In genomic region chr7:72412121-72412618, GRCh38 we compare ENCODE assay signal across 2 cellular contexts.
TF ChIP-seq lines count a peak whose summit lies in the region.

TSS of gene CALN1 (minus strand) at chr7:72412338.

TF ChIP-seq in A549, 52 proteins besides CTCF, POLR2A, EP300 and RAD21:
- peak; percentile 73 for TF ChIP-seq MAFK (IDR thresholded peaks at IDR 0.05; ENCODE audit: partially characterized antibody)

TF ChIP-seq in K562, 482 proteins besides CTCF, POLR2A, EP300 and RAD21:
- TF ChIP-seq MAFK (IDR thresholded peaks at IDR 0.05; ENCODE audit: low read length), result peak; percentile 75
- peak; percentile 56 for TF ChIP-seq POLR2B (IDR thresholded peaks at IDR 0.05; ENCODE audit: low read depth, partially characterized antibody)
- TF ChIP-seq POLR2H (tag; IDR thresholded peaks at IDR 0.05; ENCODE audit: low read depth), result peak; percentile 70
- peak; percentile 48; the same call in 1 of the 2 replicates for TF ChIP-seq CC2D1A (IDR thresholded peaks at IDR 0.05)
- TF ChIP-seq RBM25 (IDR thresholded peaks at IDR 0.05; ENCODE audit: low read depth, low read length, severe bottlenecking), result peak; percentile 56
- peak; percentile 88 for TF ChIP-seq KDM5B (IDR thresholded peaks at IDR 0.05; ENCODE audit: insufficient replicate concordance, low read depth, low read length)
- TF ChIP-seq YY1 (IDR thresholded peaks at IDR 0.05; ENCODE audit: borderline replicate concordance in 1 of 3, control insufficient read depth in 1 of 3, extremely low read depth in 1 of 3, insufficient read depth in 3 of 3, insufficient read length in 1 of 3, insufficient replicate concordance in 2 of 3, low read depth in 1 of 3, low read length in 2 of 3), result peak in 2 of 3 experiments; percentile 47 to 72
- TF ChIP-seq NFYB (IDR thresholded peaks at IDR 0.05; ENCODE audit: extremely low read depth, insufficient read length), result peak; percentile 81
- TF ChIP-seq FOS (IDR thresholded peaks at IDR 0.05; ENCODE audit: extremely low read depth, insufficient read length), result peak; percentile 37
- TF ChIP-seq MAFF (IDR thresholded peaks at IDR 0.05; ENCODE audit: low read length), result peak; percentile 68
- peak; percentile 71 for TF ChIP-seq SUPT5H (IDR thresholded peaks at IDR 0.05)
- TF ChIP-seq MAFG (tag; conservative IDR thresholded peaks at IDR 0.05), result peak; percentile 80
- TF ChIP-seq MTA3 (IDR thresholded peaks at IDR 0.05; ENCODE audit: borderline replicate concordance), result peak; percentile 79; the same call in 1 of the 2 replicates
- TF ChIP-seq TAF1 (IDR thresholded peaks at IDR 0.05; ENCODE audit: control insufficient read depth, extremely low read depth, insufficient read depth, low read length, severe bottlenecking), result peak; percentile 47
- TF ChIP-seq RBFOX2 (IDR thresholded peaks at IDR 0.05; ENCODE audit: low read depth, low read length), result peak; percentile 73
- peak; percentile 31; the same call in 1 of the 2 replicates for TF ChIP-seq PML (IDR thresholded peaks at IDR 0.05; ENCODE audit: low read length)
- 0 out of 2 replicates have a peak, but pooled peaks have one; percentile 20 for TF ChIP-seq MBD2 (IDR thresholded peaks at IDR 0.05; ENCODE audit: borderline replicate concordance, low read depth)
- TF ChIP-seq TBP (optimal IDR thresholded peaks at IDR 0.05; ENCODE audit: low read depth, low read length), result peak; percentile 79
- peak; percentile 73 for TF ChIP-seq POLR2G (IDR thresholded peaks at IDR 0.05; ENCODE audit: low read depth, low read length)
- peak; percentile 98 for TF ChIP-seq ZNF316 (IDR thresholded peaks at IDR 0.05)
- TF ChIP-seq POLR2AphosphoS5 (IDR thresholded peaks at IDR 0.05; ENCODE audit: control insufficient read depth, insufficient read depth, low read depth, low read length), result peak; percentile 61; the same call in 1 of the 2 replicates
- peak; percentile 54 for TF ChIP-seq TAF9B (IDR thresholded peaks at IDR 0.05; ENCODE audit: partially characterized antibody)
- peak; percentile 96 for TF ChIP-seq C11orf30 (IDR thresholded peaks at IDR 0.05; ENCODE audit: low read depth)
- TF ChIP-seq, protein P1, sequence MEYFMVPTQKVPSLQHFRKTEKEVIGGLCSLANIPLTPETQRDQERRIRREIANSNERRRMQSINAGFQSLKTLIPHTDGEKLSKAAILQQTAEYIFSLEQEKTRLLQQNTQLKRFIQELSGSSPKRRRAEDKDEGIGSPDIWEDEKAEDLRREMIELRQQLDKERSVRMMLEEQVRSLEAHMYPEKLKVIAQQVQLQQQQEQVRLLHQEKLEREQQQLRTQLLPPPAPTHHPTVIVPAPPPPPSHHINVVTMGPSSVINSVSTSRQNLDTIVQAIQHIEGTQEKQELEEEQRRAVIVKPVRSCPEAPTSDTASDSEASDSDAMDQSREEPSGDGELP (CRISPR knock-in tag; IDR thresholded peaks at IDR 0.05; ENCODE audit: borderline replicate concordance), result peak; percentile 25; the same call in 1 of the 2 replicates
- TF ChIP-seq PHF8 (IDR thresholded peaks at IDR 0.05; ENCODE audit: borderline replicate concordance, low read length), result peak; percentile 55; the same call in 1 of the 2 replicates
- TF ChIP-seq ASH1L (IDR thresholded peaks at IDR 0.05; ENCODE audit: borderline replicate concordance, low read depth, partially characterized antibody), result peak; percentile 75
- TF ChIP-seq NFATC3 (IDR thresholded peaks at IDR 0.05), result peak; percentile 77; the same call in 1 of the 2 replicates
